8 cellular contexts compared by ENCODE assay signal in genomic region chr15:42056934-42057743, GRCh38. TPM values are rescaled to one million over a fixed set of nuclear protein-coding genes. Genes with fewer than 3 reads are reported as not detected.
DNase-seq lines count a peak whose midpoint lies in the region; ATAC-seq and TF ChIP-seq lines count a peak whose summit lies in the region.

No MANE protein-coding gene starts in this region.

- H4K8ac ChIP-seq in H9 (replicated peaks; ENCODE audit: insufficient read length, low read depth, low read length), result no peak overlapping the region

- no peaks in the 10 kb centered on the region for H3K79me1 ChIP-seq in H9 (ENCODE audit: insufficient read depth, low read depth, low read length, poor library complexity, severe bottlenecking)

- WGBS in H9 (ENCODE audit: extremely low coverage, insufficient read length, low lambda C conversion rate), result no CpG with 5 or more reads among the region's 36 CpGs
- WGBS in lung, 2 donors, result 10 to 11% methylated on average over 36 of the region's 36 CpGs

- no peak overlapping the region for H2AK5ac ChIP-seq in H9 (ENCODE audit: insufficient read length, low read length)

- no peaks in the 10 kb centered on the region for H3K9me3 ChIP-seq in H9 (ENCODE audit: control insufficient read depth, low read depth, low read length)
- no peaks in the 10 kb centered on the region for H3K9me3 ChIP-seq in endocrine pancreas (ENCODE audit: control insufficient read depth, low read length)
- H3K9me3 ChIP-seq in lung (ENCODE audit: control insufficient read depth in 2 of 2, insufficient read depth in 1 of 2, low read length in 1 of 2), result no peaks in the 10 kb centered on the region

- DNase-seq in AG20443 (ENCODE audit: low spot score) (peak; percentile 87), H9 (peak; percentile 95), NCI-H526 treated with DMSO at 0.1 percent for 48 hours (lab: John Stamatoyannopoulos, UW) (peak; percentile 58), lung (ENCODE audit: low spot score) (peak; percentile 90)
- peak; percentile 46 to 55 for DNase-seq in activated CD4-positive, alpha-beta T cell treated with anti-CD3 and anti-CD28 coated beads, Interleukin-2, amount 50 U/mL, for 4 hours
- peak; percentile 22 to 60 (median 44) for DNase-seq in stimulated activated CD4-positive, alpha-beta T cell treated with anti-CD3 and anti-CD28 coated beads, TNF-alpha, amount 100 ng/mL, for 48 hours (ENCODE audit: low read depth in 3 of 3)

- H2BK5ac ChIP-seq in H9 (ENCODE audit: insufficient read length, low read length), result no peak overlapping the region

- peak overlapping the region; percentile 50 for H3K4me3 ChIP-seq in endocrine pancreas (ENCODE audit: control insufficient read depth, insufficient read depth, low read length)
- no peak overlapping the region for H3K4me3 ChIP-seq in lung

- no peak overlapping the region for H3K18ac ChIP-seq in H9 (ENCODE audit: insufficient read length, low read depth, low read length)

- no peak overlapping the region for H2BK12ac ChIP-seq in H9 (ENCODE audit: insufficient read length, low read depth, low read length)

- H3K27me3 ChIP-seq in H9 (ENCODE audit: insufficient read depth, low read length) (no peaks in the 10 kb centered on the region), endocrine pancreas (ENCODE audit: control insufficient read depth, insufficient read depth, low read length) (no peaks in the 10 kb centered on the region), lung (ENCODE audit: control insufficient read depth, insufficient read depth) (no peaks in the 10 kb centered on the region)

- peak; percentile 83 for TF ChIP-seq CTCF in H9 (conservative IDR thresholded peaks at IDR 0.05)
- no peak for TF ChIP-seq CTCF in lung (IDR thresholded peaks at IDR 0.05; ENCODE audit: control extremely low read depth, extremely low read depth)

- no peak overlapping the region for H2BK120ac ChIP-seq in H9 (ENCODE audit: low read depth, low read length, poor library complexity, severe bottlenecking)

- H3K79me2 ChIP-seq in H9 (ENCODE audit: insufficient read depth, low read length), result no peaks in the 10 kb centered on the region

- H3T11ph ChIP-seq in H9 (ENCODE audit: low read length), result no peak overlapping the region

- no peak overlapping the region for H3K9ac ChIP-seq in H9 (ENCODE audit: extremely low read depth, insufficient read length, low read length)
- peak overlapping the region; percentile 32 for H3K9ac ChIP-seq in endocrine pancreas (ENCODE audit: control insufficient read depth, insufficient read depth, low read length)

- ATAC-seq in lung (ENCODE audit: insufficient read depth, low FRiP score) (peak; percentile 63), GM18873 (IDR thresholded peaks at IDR 0.05; ENCODE audit: low FRiP score, unreplicated experiment) (no peak)

- peak overlapping the region; percentile 7 for H3K4me2 ChIP-seq in H9 (ENCODE audit: insufficient read depth, insufficient read length, low read length)

- H3K27ac ChIP-seq in H9 (ENCODE audit: insufficient read length, low read depth, low read length), result no peak overlapping the region
- peak overlapping the region in 1 of 2 donors; percentile 93 for H3K27ac ChIP-seq in lung (ENCODE audit: low read depth in 1 of 2, low read length in 1 of 2)

- H3K36me3 Mint-ChIP-seq in H9 (ENCODE audit: insufficient read depth in 1 of 3, low read depth in 3 of 3), result no peaks in the 10 kb centered on the region

- no peak overlapping the region for H3K23ac ChIP-seq in H9 (ENCODE audit: insufficient read length, low read depth, low read length)

- peak overlapping the region in 2 of 3 experiments; percentile 63 to 79; a peak in 2 of 7 replicates for H3K27ac Mint-ChIP-seq in H9

- H3K4me3 Mint-ChIP-seq in H9, result peak overlapping the region; percentile 38 to 57; a peak in 3 of 5 replicates

- H3K14ac ChIP-seq in H9 (ENCODE audit: insufficient read depth, low read length), result no peak overlapping the region

- no peaks in the 10 kb centered on the region for H3K4me1 ChIP-seq in H9 (ENCODE audit: insufficient read depth, low read length)
- H3K4me1 ChIP-seq in endocrine pancreas (ENCODE audit: control insufficient read depth, insufficient read depth, low read length), result no peaks in the 10 kb centered on the region
- H3K4me1 ChIP-seq in lung (ENCODE audit: control insufficient read depth in 2 of 2, insufficient read depth in 2 of 2, low read length in 2 of 2), result peaks cover 3 to 7% of the 10 kb centered on the region in 2 donors

- no peak overlapping the region for H4K5ac ChIP-seq in H9 (ENCODE audit: insufficient read length, low read depth, low read length)

- no peaks in the 10 kb centered on the region; a peak in 2 of 5 replicates for H3K9me3 Mint-ChIP-seq in H9

- no peak overlapping the region for H3K4ac ChIP-seq in H9 (ENCODE audit: low read depth, low read length)

- no peak overlapping the region for H2AFZ ChIP-seq in H9 (ENCODE audit: low read length)

- H3K36me3 ChIP-seq in endocrine pancreas (ENCODE audit: control insufficient read depth, insufficient read depth, low read length) (no peaks in the 10 kb centered on the region), lung (ENCODE audit: control insufficient read depth in 2 of 2, insufficient read depth in 2 of 2, low read length in 2 of 2) (no peaks in the 10 kb centered on the region)

- no peak overlapping the region for H3K56ac ChIP-seq in H9 (ENCODE audit: insufficient read length, low read depth, low read length)

- no peak overlapping the region for H2BK20ac ChIP-seq in H9 (ENCODE audit: low read depth, low read length, poor library complexity, severe bottlenecking)

- peaks cover 3% of the 10 kb centered on the region for H3K23me2 ChIP-seq in H9 (ENCODE audit: insufficient read length, low read depth, low read length, poor library complexity, severe bottlenecking)

- H3K4me1 Mint-ChIP-seq in H9, result peaks cover 4 to 12% of the 10 kb centered on the region in 2 experiments

- no peak overlapping the region for H4K91ac ChIP-seq in H9 (ENCODE audit: insufficient read length, low read depth, low read length)

- H2BK15ac ChIP-seq in H9 (ENCODE audit: low read depth, low read length), result no peak overlapping the region

- peaks cover 19% of the 10 kb centered on the region for H3K27me3 Mint-ChIP-seq in H9 (ENCODE audit: low read depth)

- H4K20me1 ChIP-seq in H9 (ENCODE audit: control insufficient read depth, insufficient read depth, insufficient read length), result no peaks in the 10 kb centered on the region

RNA-seq across cellular contexts. Expression of gene PLA2G4E, which starts 36.3 kb away (rescaled TPM):
- total RNA-seq in H9 (2021) (not detected in 2 replicates), lung (1 to 10 TPM in 1 of 2 donors, not detected in 1; 1.7 TPM)
- 1 to 10 TPM in 1 of 2 donors, under 1 TPM in 1; 0.38 to 1.7 TPM for polyA plus RNA-seq in lung

RNA-seq across cellular contexts. Expression of gene PLA2G4D, which starts 37.2 kb away (rescaled TPM):
- 0.33 TPM in 1 of 2 replicates, not detected in the other for total RNA-seq in H9 (2021)
- under 1 TPM in 1 of 2 donors, not detected in 1; 0.15 TPM for total RNA-seq in lung
- polyA plus RNA-seq in lung, result under 1 TPM; 0.12 to 0.31 TPM

Comparison
In these comparisons a context has a peak if more than half of its experiments do, and no peak if none do; other contexts are left out.
1. DNase-seq: peak in every context shown above with its lines; median percentile 95 in H9; 90 in lung; 87 in AG20443; 58 in NCI-H526 treated with DMSO at 0.1 percent for 48 hours; 50 in activated CD4-positive, alpha-beta T cell treated with anti-CD3 and anti-CD28 coated beads, Interleukin-2, amount 50 U/mL, for 4 hours; 44 in stimulated activated CD4-positive, alpha-beta T cell treated with anti-CD3 and anti-CD28 coated beads, TNF-alpha, amount 100 ng/mL, for 48 hours.